6 cellular contexts compared by ENCODE assay signal in the genomic region with DNA sequence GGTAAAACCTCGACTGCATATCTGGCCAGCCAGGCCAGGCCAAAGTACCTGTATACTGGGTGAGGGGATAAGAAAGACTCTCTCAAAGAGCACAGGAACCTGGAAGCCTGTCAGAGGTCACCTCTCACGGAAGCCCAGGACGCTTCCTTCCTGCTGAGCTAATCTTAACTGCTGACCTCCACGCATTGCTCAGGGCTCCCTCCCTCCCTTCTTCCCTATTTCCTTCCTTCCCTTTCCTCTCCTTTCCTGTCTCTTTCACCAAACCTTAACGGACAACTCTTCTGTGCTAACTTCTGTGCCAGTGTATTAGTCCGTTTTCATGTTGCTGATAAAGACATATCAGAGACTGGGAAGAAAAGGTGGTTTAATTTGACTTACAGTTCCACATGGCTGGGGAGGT. TPM values are rescaled to one million over a fixed set of nuclear protein-coding genes. Genes with fewer than 3 reads are reported as not detected.
DNase-seq lines count a peak whose midpoint lies in the region; ATAC-seq and TF ChIP-seq lines count a peak whose summit lies in the region.
"Had no signal": no experiment of that assay in that cellular context is flagged by ENCODE, and none has a peak within 500 bp of the region (broad histone marks: within the 10 kb centered on the region; RNA-seq: fewer than 3 reads in every experiment).

No MANE protein-coding gene starts in this region.

- no peaks in the 10 kb centered on the region for H3K9me3 ChIP-seq in heart left ventricle
- H3K9me3 ChIP-seq in osteoblast (ENCODE audit: low read depth, low read length), result no peaks in the 10 kb centered on the region

- no peak overlapping the region for H2AFZ ChIP-seq in osteoblast (ENCODE audit: low read length)

- H3K27ac Mint-ChIP-seq in progenitor cell of endocrine pancreas, result peak overlapping the region; percentile 37

- H3K27me3 Mint-ChIP-seq in progenitor cell of endocrine pancreas, result no peaks in the 10 kb centered on the region

- H3K4me1 Mint-ChIP-seq in progenitor cell of endocrine pancreas (ENCODE audit: low read depth), result peaks cover 9% of the 10 kb centered on the region

- no peaks in the 10 kb centered on the region for H4K20me1 ChIP-seq in osteoblast (ENCODE audit: insufficient read depth, low read length)

- intact Hi-C loops in heart left ventricle (cut with DNase I), result no loop called here
- intact Hi-C loops in Right ventricle myocardium superior (cut with DNase I), result no loop called here

- WGBS in heart left ventricle, 4 donors, result 27 to 32% (median 28%) methylated on average over 6 of the region's 6 CpGs

- DNase-seq in heart left ventricle, result no peak
- no peak for DNase-seq in Right ventricle myocardium superior
- DNase-seq in progenitor cell of endocrine pancreas (ENCODE audit: low spot score, unreplicated experiment), result no peak
- DNase-seq in osteoblast (ENCODE audit: insufficient read length, low spot score, missing footprints), result no peak
- DNase-seq: AML-193, NCI-H1092 had no signal

- H3K36me3 ChIP-seq in heart left ventricle (no peaks in the 10 kb centered on the region), osteoblast (ENCODE audit: insufficient read depth, low read length) (no peaks in the 10 kb centered on the region)

- TF ChIP-seq CTCF in heart left ventricle (IDR thresholded peaks at IDR 0.05) (no peak), progenitor cell of endocrine pancreas (IDR thresholded peaks at IDR 0.05; ENCODE audit: unreplicated experiment) (no peak), osteoblast (IDR thresholded peaks at IDR 0.05; ENCODE audit: extremely low read depth, low read depth, low read length) (no peak)

- H3K4me3 ChIP-seq in heart left ventricle, result no peak overlapping the region
- no peak overlapping the region for H3K4me3 ChIP-seq in osteoblast (ENCODE audit: insufficient read depth, low read length)

- ATAC-seq in heart left ventricle, result no peak
- no peak for ATAC-seq in Right ventricle myocardium superior (ENCODE audit: poor library complexity)

- no peak overlapping the region for H3K4me3 Mint-ChIP-seq in progenitor cell of endocrine pancreas (ENCODE audit: low read depth)

- H3K36me3 Mint-ChIP-seq in progenitor cell of endocrine pancreas (ENCODE audit: insufficient read depth), result no peaks in the 10 kb centered on the region

- peaks cover 0 to 61% (median 6%) of the 10 kb centered on the region in 12 donors for H3K4me1 ChIP-seq in heart left ventricle
- peaks cover 33% of the 10 kb centered on the region for H3K4me1 ChIP-seq in osteoblast (ENCODE audit: insufficient read depth, low read length)

- H3K79me2 ChIP-seq in osteoblast (ENCODE audit: insufficient read depth, low read length), result no peaks in the 10 kb centered on the region

- H3K27ac ChIP-seq in heart left ventricle, result peak overlapping the region in 9 of 12 donors; percentile 28 to 69 (median 54)
- H3K27ac ChIP-seq in osteoblast (ENCODE audit: low read depth, low read length), result no peak overlapping the region

- no peak for TF ChIP-seq POLR2A in heart left ventricle (IDR thresholded peaks at IDR 0.05)

- no peaks in the 10 kb centered on the region for H3K9me3 Mint-ChIP-seq in progenitor cell of endocrine pancreas (ENCODE audit: low read depth)

- H3K4me2 ChIP-seq in osteoblast (ENCODE audit: insufficient read depth, low read length), result no peak overlapping the region

- peaks cover 0 to 4% (median 0%) of the 10 kb centered on the region in 9 donors for H3K27me3 ChIP-seq in heart left ventricle
- H3K27me3 ChIP-seq in osteoblast (ENCODE audit: insufficient read depth, low read length), result no peaks in the 10 kb centered on the region

RNA-seq across cellular contexts. Expression of gene RNASE10, which starts 14.8 kb away (rescaled TPM):
- total RNA-seq in heart left ventricle (under 1 TPM in 5 of 9 donors, not detected in 4; 0.21 to 0.34 (median 0.27) TPM), Right ventricle myocardium superior (0.32 TPM), progenitor cell of endocrine pancreas (1.3 and 1.5 TPM in 2 replicates), osteoblast (not detected in 2 replicates)
- polyA plus RNA-seq in heart left ventricle, result not detected

RNA-seq across cellular contexts. Expression of gene PNP, which starts 21.4 kb away (rescaled TPM):
- total RNA-seq in heart left ventricle, result 10 to 100 TPM in 6 of 9 donors, 1 to 10 TPM in 3; 4.2 to 38.5 (median 10.5) TPM
- polyA plus RNA-seq in heart left ventricle, result 10 to 100 TPM in 1 of 2 donors, 1 to 10 TPM in 1; 5.9 to 29.8 TPM
- 6.2 TPM for total RNA-seq in Right ventricle myocardium superior
- 45.9 and 48.9 TPM in 2 replicates for total RNA-seq in progenitor cell of endocrine pancreas
- 27.7 and 29.7 TPM in 2 replicates for total RNA-seq in osteoblast

RNA-seq across cellular contexts. Expression of gene PIP4P1, which starts 29.3 kb away (rescaled TPM):
- total RNA-seq in heart left ventricle, result 10 to 100 TPM; 12.3 to 25.3 (median 18.0) TPM
- 10 to 100 TPM; 13.9 to 39.8 TPM for polyA plus RNA-seq in heart left ventricle
- total RNA-seq in Right ventricle myocardium superior, result 18.4 TPM
- 41.1 and 45.6 TPM in 2 replicates for total RNA-seq in progenitor cell of endocrine pancreas
- total RNA-seq in osteoblast, result 41.0 and 46.3 TPM in 2 replicates

RNA-seq across cellular contexts. Expression of gene APEX1, which starts 35.5 kb away (rescaled TPM):
- 10 to 100 TPM; 60.4 to 92.6 (median 76.4) TPM for total RNA-seq in heart left ventricle
- 100 to 1,000 TPM in 1 of 2 donors, 10 to 100 TPM in 1; 47.9 to 109 TPM for polyA plus RNA-seq in heart left ventricle
- total RNA-seq in Right ventricle myocardium superior, result 69.2 TPM
- total RNA-seq in progenitor cell of endocrine pancreas, result 309 and 322 TPM in 2 replicates
- 66.0 and 74.9 TPM in 2 replicates for total RNA-seq in osteoblast

RNA-seq across cellular contexts. Expression of gene OSGEP, which starts 36.0 kb away (rescaled TPM):
- total RNA-seq in heart left ventricle, result 10 to 100 TPM; 16.1 to 40.9 (median 18.5) TPM
- 10 to 100 TPM; 21.6 to 30.0 TPM for polyA plus RNA-seq in heart left ventricle
- total RNA-seq in Right ventricle myocardium superior, result 15.6 TPM
- total RNA-seq in progenitor cell of endocrine pancreas, result 89.0 and 94.4 TPM in 2 replicates
- 36.8 and 47.8 TPM in 2 replicates for total RNA-seq in osteoblast
